ENCODE assay signal across 14 cellular contexts in genomic region chr7:42494722-42495121, GRCh38.
A peak's percentile ranks its signal among the peaks of the same experiment; 100 is the strongest.
DNase-seq lines count a peak whose midpoint lies in the region; ATAC-seq, FAIRE-seq and TF ChIP-seq lines count a peak whose summit lies in the region.
"Had no signal": no experiment of that assay in that cellular context is flagged by ENCODE, and none has a peak within 500 bp of the region (broad histone marks: within the 10 kb centered on the region; RNA-seq: fewer than 3 reads in every experiment).

No MANE protein-coding gene starts in this region.

- H3K27ac ChIP-seq in breast epithelium (peak overlapping the region; percentile 80 to 96), smooth muscle cell (ENCODE audit: low read depth) (peak overlapping the region; percentile 97)
- H3K27ac ChIP-seq: KMS-11 had no signal

- peaks cover 18% of the 10 kb centered on the region for H3F3A ChIP-seq in smooth muscle cell (ENCODE audit: low read depth)

- H3K4me1 ChIP-seq in breast epithelium (no peaks in the 10 kb centered on the region), smooth muscle cell (ENCODE audit: low read depth) (peaks cover 23% of the 10 kb centered on the region)

- H2AFZ ChIP-seq in smooth muscle cell (ENCODE audit: low read depth): peak overlapping the region; percentile 17

- H3K79me2 ChIP-seq in smooth muscle cell (ENCODE audit: low read depth): no peaks in the 10 kb centered on the region

- H3K27me3 ChIP-seq in breast epithelium (no peaks in the 10 kb centered on the region), smooth muscle cell (ENCODE audit: low read depth) (no peaks in the 10 kb centered on the region)

- H3K36me3 ChIP-seq in breast epithelium (no peaks in the 10 kb centered on the region), smooth muscle cell (ENCODE audit: low read depth) (no peaks in the 10 kb centered on the region)

- TF ChIP-seq CTCF in breast epithelium (IDR thresholded peaks at IDR 0.05) (no peak), smooth muscle cell (IDR thresholded peaks at IDR 0.05; ENCODE audit: borderline replicate concordance, insufficient read depth, poor library complexity, severe bottlenecking) (no peak)

- H3K9ac ChIP-seq in smooth muscle cell (ENCODE audit: low read depth): peak overlapping the region; percentile 78
- H3K9ac ChIP-seq: KMS-11 had no signal

- H4K20me1 ChIP-seq in smooth muscle cell (ENCODE audit: low read depth): no peaks in the 10 kb centered on the region

- no peak for TF ChIP-seq POLR2A in breast epithelium (IDR thresholded peaks at IDR 0.05)
- TF ChIP-seq POLR2A in H54 (IDR thresholded peaks at IDR 0.05; ENCODE audit: low read depth, low read length): no peak

- H3K9me3 ChIP-seq in breast epithelium: no peaks in the 10 kb centered on the region
- no peaks in the 10 kb centered on the region for H3K9me3 ChIP-seq in smooth muscle cell (replicated peaks; ENCODE audit: low read depth)

- ATAC-seq in left ventricle myocardium superior (peak; percentile 62), GM19463 (IDR thresholded peaks at IDR 0.05; ENCODE audit: unreplicated experiment) (no peak), HG02885 (IDR thresholded peaks at IDR 0.05; ENCODE audit: poor library complexity, unreplicated experiment) (no peak)
- no peak for ATAC-seq in activated CD4-positive, CD25-positive, alpha-beta regulatory T cell treated with anti-CD3 and anti-CD28 coated beads, Interleukin-2, amount 50 U/mL, for 24 hours

- 45% methylated on average over 6 of the region's 6 CpGs for WGBS in smooth muscle cell (ENCODE audit: low lambda C conversion rate)

- peak overlapping the region; percentile 83 for H3K4me2 ChIP-seq in smooth muscle cell
- H3K4me2 ChIP-seq: KMS-11 had no signal

- no peak for FAIRE-seq in H54 (lab: Jason Lieb, UNC)

- H3K4me3 ChIP-seq in breast epithelium (peak overlapping the region in 1 of 3 donors; percentile 75), smooth muscle cell (no peak overlapping the region)

- intact Hi-C loops in breast epithelium (cut with DNase I; ENCODE audit: low total_unique reads): no loop called here
- intact Hi-C loops in left ventricle myocardium superior (cut with micrococcal nuclease): no loop called here

- DNase-seq in HPDE6-E6E7 (ENCODE audit: extremely low spot score) (peak; percentile 27), breast epithelium (ENCODE audit: low spot score in 2 of 2) (peak in 1 of 2 donors; percentile 62), left ventricle myocardium superior (peak; percentile 29), smooth muscle cell (lab: John Stamatoyannopoulos, UW; ENCODE audit: unreplicated experiment) (no peak), H54 (ENCODE audit: insufficient read length, low spot score) (no peak)
- DNase-seq: activated CD4-positive, alpha-beta T cell treated with anti-CD3 and anti-CD28 coated beads for 1 hour; CD4-positive, alpha-beta T cell; NCI-H1930; occipital lobe; stimulated activated naive CD4-positive, alpha-beta T cell had no signal

Comparison
In these comparisons a context has a peak if more than half of its experiments do, and no peak if none do; other contexts are left out.
1. DNase-seq: peak in HPDE6-E6E7 (single experiment) and left ventricle myocardium superior (single experiment); none in smooth muscle cell (single experiment) and H54 (single experiment).